ENCODE assay signal across 8 cellular contexts in genomic region chr11:74749127-74749964, GRCh38. TPM values are rescaled to one million over a fixed set of nuclear protein-coding genes. Genes with fewer than 3 reads are reported as not detected.
DNase-seq lines count a peak whose midpoint lies in the region; ATAC-seq and TF ChIP-seq lines count a peak whose summit lies in the region.

No MANE protein-coding gene starts in this region.

- DNase-seq in G401 (ENCODE audit: low spot score) (peak; percentile 38), HuH-7 (ENCODE audit: low spot score) (peak; percentile 65), T-helper 17 cell (peak; percentile 35 to 42 (median 38)), astrocyte of the spinal cord (ENCODE audit: low read depth, low spot score) (peak; percentile 43), foreskin melanocyte (no peak)

- no peaks in the 10 kb centered on the region for H3K36me3 ChIP-seq in iPS-15b (ENCODE audit: control insufficient read depth, insufficient read depth, low read length)
- H3K36me3 ChIP-seq in skeletal muscle satellite cell (ENCODE audit: insufficient read depth, low read length): no peaks in the 10 kb centered on the region

- H3K4me2 ChIP-seq in skeletal muscle satellite cell (ENCODE audit: low read length): peak overlapping the region; percentile 83

- H3K9ac ChIP-seq in iPS-15b (ENCODE audit: low read depth, low read length) (peak overlapping the region; percentile 54), skeletal muscle satellite cell (ENCODE audit: low read depth, low read length) (peak overlapping the region; percentile 97)

- H3K4me3 Mint-ChIP-seq in T-helper 17 cell: peak overlapping the region; percentile 97

- peak; percentile 52 for ATAC-seq in GM21526 (IDR thresholded peaks at IDR 0.05; ENCODE audit: low FRiP score, unreplicated experiment)
- peak; percentile 64 for ATAC-seq in T-helper 17 cell

- peaks cover 4% of the 10 kb centered on the region for H3K36me3 Mint-ChIP-seq in T-helper 17 cell (ENCODE audit: low read depth)

- no peaks in the 10 kb centered on the region for H3K27me3 ChIP-seq in iPS-15b (ENCODE audit: control insufficient read depth, insufficient read depth, low read length)
- no peaks in the 10 kb centered on the region for H3K27me3 ChIP-seq in skeletal muscle satellite cell (ENCODE audit: control insufficient read depth, insufficient read depth, low read length)

- H3K4me3 ChIP-seq in astrocyte of the spinal cord (ENCODE audit: low read depth, low read length): peak overlapping the region; percentile 77
- peak overlapping the region; percentile 80 for H3K4me3 ChIP-seq in iPS-15b (ENCODE audit: low read depth, low read length)
- peak overlapping the region; percentile 78 for H3K4me3 ChIP-seq in skeletal muscle satellite cell (ENCODE audit: low read length)

- H3K27ac Mint-ChIP-seq in T-helper 17 cell: peak overlapping the region; percentile 94

- no peaks in the 10 kb centered on the region for H3K9me3 ChIP-seq in T-helper 17 cell (ENCODE audit: control insufficient read depth, low read length, poor library complexity, severe bottlenecking)
- no peaks in the 10 kb centered on the region for H3K9me3 ChIP-seq in iPS-15b (ENCODE audit: control insufficient read depth, insufficient read depth, low read length)
- no peaks in the 10 kb centered on the region for H3K9me3 ChIP-seq in skeletal muscle satellite cell (replicated peaks; ENCODE audit: low read length)

- no peaks in the 10 kb centered on the region for H3K27me3 Mint-ChIP-seq in T-helper 17 cell

- H3K4me1 Mint-ChIP-seq in T-helper 17 cell: peaks cover 32% of the 10 kb centered on the region

- no peak for TF ChIP-seq CTCF in astrocyte of the spinal cord (IDR thresholded peaks at IDR 0.05; ENCODE audit: low read depth, low read length)

- in situ Hi-C loops in G401 (cut with HindIII; ENCODE audit: low sequenced_read_pairs): no loop called here
- in situ Hi-C loops in astrocyte of the spinal cord (cut with HindIII; ENCODE audit: low sequenced_read_pairs): no loop called here

- H3K4me1 ChIP-seq in iPS-15b (ENCODE audit: control insufficient read depth, insufficient read depth, low read length) (peaks cover 11% of the 10 kb centered on the region), skeletal muscle satellite cell (ENCODE audit: control insufficient read depth, insufficient read depth, low read length) (peaks cover 20% of the 10 kb centered on the region)

RNA-seq across cellular contexts. Expression of gene RNF169, which starts 0.7 kb away (rescaled TPM):
- 6.4 and 10.9 TPM in 2 replicates for total RNA-seq in G401 (2014; rRNA removed; shearing (Covaris generic))
- total RNA-seq in T-helper 17 cell: 10 to 100 TPM; 18.1 to 19.4 TPM
- 15.5 and 16.5 TPM in 2 replicates for total RNA-seq in skeletal muscle satellite cell (2012; rRNA removed)

RNA-seq across cellular contexts. Expression of gene CHRDL2, which starts 18.1 kb away (rescaled TPM):
- total RNA-seq in G401 (2014; rRNA removed; shearing (Covaris generic)): not detected in 2 replicates
- total RNA-seq in T-helper 17 cell: not detected
- total RNA-seq in skeletal muscle satellite cell (2012; rRNA removed): not detected in 2 replicates
